ENCODE assay signal across 27 cellular contexts in genomic region chr13:24130134-24130792, GRCh38. TPM values are rescaled to one million over a fixed set of nuclear protein-coding genes. Genes with fewer than 3 reads are reported as not detected.
DNase-seq lines count a peak whose midpoint lies in the region; ATAC-seq, FAIRE-seq and TF ChIP-seq lines count a peak whose summit lies in the region.
"Had no signal": no experiment of that assay in that cellular context is flagged by ENCODE, and none has a peak within 500 bp of the region (broad histone marks: within the 10 kb centered on the region; RNA-seq: fewer than 3 reads in every experiment).

No MANE protein-coding gene starts in this region.

- no peak for TF ChIP-seq POLR2A in suprapubic skin (IDR thresholded peaks at IDR 0.05)

- DNase-seq in activated CD8-positive, alpha-beta memory T cell treated with anti-CD3 and anti-CD28 coated beads, Interleukin-2, amount 10 ng/mL, durations not matched to agents 7 days and 5 days = no peak
- DNase-seq in activated CD8-positive, alpha-beta memory T cell treated with anti-CD3 and anti-CD28 coated beads, Interleukin-2, amount 50 U/mL, for 4 hours = no peak
- no peak for DNase-seq in activated T-helper 1 cell treated with anti-CD3 and anti-CD28 coated beads, Interleukin-12 subunit alpha, Interleukin-12 subunit beta, Interleukin-2, Interleukin-4 antibody, amounts not matched to agents 30 ng/mL and 10 ng/mL and 1 ng/mL, durations not matched to agents 14 hours and 24 hours and 36 hours (ENCODE audit: low spot score)
- DNase-seq in islet precursor cell (peak; percentile 77), small intestine (peak; percentile 84), NCI-H345 (lab: John Stamatoyannopoulos, UW) (no peak), suprapubic skin (ENCODE audit: low spot score in 2 of 2) (no peak), iPS-NIHi7 (ENCODE audit: extremely low spot score) (no peak)
- DNase-seq: activated B cell treated with CpG ODN at 0.5 μM for 24 hours; activated CD4-positive, alpha-beta T cell treated with anti-CD3 and anti-CD28 coated beads, Interleukin-2, amount 50 U/mL, for 4 hours; activated naive CD4-positive, alpha-beta T cell treated with anti-CD3 and anti-CD28 coated beads for 36 hours; BE2C; central memory CD4-positive, alpha-beta T cell; DMS79 treated with DMSO at 0.1 percent for 48 hours; foreskin fibroblast; hippocampal formation; NCI-H1092 treated with DMSO at 0.1 percent for 48 hours; NCI-H2081 treated with DMSO at 0.1 percent for 48 hours; retina; T-helper 9 cell; upper lobe of left lung had no signal

- WGBS in small intestine, 3 donors = 9 to 41% (median 23%) methylated on average over 12 of the region's 12 CpGs
- 44% methylated on average over 12 of the region's 12 CpGs for WGBS in suprapubic skin

- H3K9me3 ChIP-seq in small intestine (ENCODE audit: control insufficient read depth, low read depth) (no peaks in the 10 kb centered on the region), suprapubic skin (no peaks in the 10 kb centered on the region)
- H3K9me3 ChIP-seq: BE2C had no signal

- no peak overlapping the region for H3K4me3 Mint-ChIP-seq in activated CD8-positive, alpha-beta memory T cell treated with anti-CD3 and anti-CD28 coated beads, Interleukin-2, amount 10 ng/mL, durations not matched to agents 7 days and 5 days
- H3K4me3 Mint-ChIP-seq in activated T-helper 1 cell treated with anti-CD3 and anti-CD28 coated beads, Interleukin-12 subunit alpha, Interleukin-12 subunit beta, Interleukin-2, Interleukin-4 antibody, amounts not matched to agents 30 ng/mL and 10 ng/mL and 1 ng/mL, durations not matched to agents 14 hours and 24 hours and 36 hours = peak overlapping the region; percentile 1
- H3K4me3 Mint-ChIP-seq: activated B cell treated with CpG ODN at 0.5 μM for 24 hours; activated naive CD4-positive, alpha-beta T cell treated with anti-CD3 and anti-CD28 coated beads for 36 hours had no signal

- H3K27ac ChIP-seq in small intestine (ENCODE audit: low read depth in 1 of 2, low read length in 1 of 2) (peak overlapping the region in 1 of 2 donors; percentile 3), suprapubic skin (no peak overlapping the region)
- H3K27ac ChIP-seq: RWPE1, upper lobe of left lung had no signal

- no peak for FAIRE-seq in small intestine (lab: Jason Lieb, UNC)
- FAIRE-seq: A204.1, GM12892, islet of Langerhans had no signal

- H3K9me3 Mint-ChIP-seq in activated CD8-positive, alpha-beta memory T cell treated with anti-CD3 and anti-CD28 coated beads, Interleukin-2, amount 10 ng/mL, durations not matched to agents 7 days and 5 days (ENCODE audit: low read depth) = peaks cover 6% of the 10 kb centered on the region
- peaks cover 10% of the 10 kb centered on the region for H3K9me3 Mint-ChIP-seq in activated T-helper 1 cell treated with anti-CD3 and anti-CD28 coated beads, Interleukin-12 subunit alpha, Interleukin-12 subunit beta, Interleukin-2, Interleukin-4 antibody, amounts not matched to agents 30 ng/mL and 10 ng/mL and 1 ng/mL, durations not matched to agents 14 hours and 24 hours and 36 hours

- H3K36me3 Mint-ChIP-seq in activated CD8-positive, alpha-beta memory T cell treated with anti-CD3 and anti-CD28 coated beads, Interleukin-2, amount 10 ng/mL, durations not matched to agents 7 days and 5 days = peaks cover 14% of the 10 kb centered on the region
- H3K36me3 Mint-ChIP-seq in activated T-helper 1 cell treated with anti-CD3 and anti-CD28 coated beads, Interleukin-12 subunit alpha, Interleukin-12 subunit beta, Interleukin-2, Interleukin-4 antibody, amounts not matched to agents 30 ng/mL and 10 ng/mL and 1 ng/mL, durations not matched to agents 14 hours and 24 hours and 36 hours (ENCODE audit: low read depth) = peaks cover 2% of the 10 kb centered on the region

- H3K27ac Mint-ChIP-seq in activated CD8-positive, alpha-beta memory T cell treated with anti-CD3 and anti-CD28 coated beads, Interleukin-2, amount 10 ng/mL, durations not matched to agents 7 days and 5 days = peak overlapping the region; percentile 3
- no peak overlapping the region for H3K27ac Mint-ChIP-seq in activated T-helper 1 cell treated with anti-CD3 and anti-CD28 coated beads, Interleukin-12 subunit alpha, Interleukin-12 subunit beta, Interleukin-2, Interleukin-4 antibody, amounts not matched to agents 30 ng/mL and 10 ng/mL and 1 ng/mL, durations not matched to agents 14 hours and 24 hours and 36 hours
- H3K27ac Mint-ChIP-seq: activated B cell treated with CpG ODN at 0.5 μM for 24 hours; activated naive CD4-positive, alpha-beta T cell treated with anti-CD3 and anti-CD28 coated beads for 36 hours had no signal

- H3K4me1 Mint-ChIP-seq in activated CD8-positive, alpha-beta memory T cell treated with anti-CD3 and anti-CD28 coated beads, Interleukin-2, amount 10 ng/mL, durations not matched to agents 7 days and 5 days = peaks cover 59% of the 10 kb centered on the region
- peaks cover 26% of the 10 kb centered on the region for H3K4me1 Mint-ChIP-seq in activated T-helper 1 cell treated with anti-CD3 and anti-CD28 coated beads, Interleukin-12 subunit alpha, Interleukin-12 subunit beta, Interleukin-2, Interleukin-4 antibody, amounts not matched to agents 30 ng/mL and 10 ng/mL and 1 ng/mL, durations not matched to agents 14 hours and 24 hours and 36 hours (ENCODE audit: low read depth)

- H3K4me1 ChIP-seq in small intestine (ENCODE audit: control insufficient read depth in 2 of 2, insufficient read depth in 1 of 2, low read depth in 1 of 2, low read length in 1 of 2) (peaks cover 3 to 4% of the 10 kb centered on the region in 2 donors), suprapubic skin (no peaks in the 10 kb centered on the region)
- H3K4me1 ChIP-seq: BE2C had no signal

- no peaks in the 10 kb centered on the region for H3K27me3 Mint-ChIP-seq in activated CD8-positive, alpha-beta memory T cell treated with anti-CD3 and anti-CD28 coated beads, Interleukin-2, amount 10 ng/mL, durations not matched to agents 7 days and 5 days
- peaks cover 15% of the 10 kb centered on the region for H3K27me3 Mint-ChIP-seq in activated T-helper 1 cell treated with anti-CD3 and anti-CD28 coated beads, Interleukin-12 subunit alpha, Interleukin-12 subunit beta, Interleukin-2, Interleukin-4 antibody, amounts not matched to agents 30 ng/mL and 10 ng/mL and 1 ng/mL, durations not matched to agents 14 hours and 24 hours and 36 hours (ENCODE audit: insufficient read depth)

- H3K27me3 ChIP-seq in small intestine (ENCODE audit: control insufficient read depth in 2 of 2, insufficient read depth in 2 of 2, low read length in 2 of 2) (no peaks in the 10 kb centered on the region), suprapubic skin (no peaks in the 10 kb centered on the region)
- H3K27me3 ChIP-seq: upper lobe of left lung had no signal

- H3K4me3 ChIP-seq in small intestine (ENCODE audit: low read depth in 1 of 2, low read length in 2 of 2) = no peak overlapping the region
- H3K4me3 ChIP-seq in suprapubic skin = no peak overlapping the region
- H3K4me3 ChIP-seq: lung, upper lobe of left lung had no signal

- intact Hi-C loops in activated T-helper 1 cell treated with anti-CD3 and anti-CD28 coated beads, Interleukin-12 subunit alpha, Interleukin-12 subunit beta, Interleukin-2, Interleukin-4 antibody, amounts not matched to agents 30 ng/mL and 10 ng/mL and 1 ng/mL, durations not matched to agents 14 hours and 24 hours and 36 hours (cut with micrococcal nuclease) = loop anchor here (1.0 kb wide), 1 partner anchor 8 kb away; no protein-coding TSS in a partner anchor

- CTCF ChIA-PET in activated CD8-positive, alpha-beta memory T cell treated with anti-CD3 and anti-CD28 coated beads, Interleukin-2, amount 10 ng/mL, durations not matched to agents 7 days and 5 days (lab: Charles Lee) = interaction anchor here (1.7 kb wide), 1 partner anchor 9 kb away, joined by 8 read pairs; no protein-coding TSS in a partner anchor

- no peak for TF ChIP-seq CTCF in suprapubic skin (IDR thresholded peaks at IDR 0.05)

- peak; percentile 69 for ATAC-seq in activated CD8-positive, alpha-beta memory T cell treated with anti-CD3 and anti-CD28 coated beads, Interleukin-2, amount 10 ng/mL, durations not matched to agents 7 days and 5 days
- ATAC-seq: HCT116 had no signal

- H3K36me3 ChIP-seq in small intestine (ENCODE audit: control insufficient read depth in 2 of 2, insufficient read depth in 2 of 2, low read length in 2 of 2) (no peaks in the 10 kb centered on the region), suprapubic skin (no peaks in the 10 kb centered on the region)
- H3K36me3 ChIP-seq: BE2C, upper lobe of left lung had no signal

- no peak for TF ChIP-seq EP300 in suprapubic skin (IDR thresholded peaks at IDR 0.05)

RNA-seq across cellular contexts. Expression of gene SPATA13, which starts 30.3 kb away (rescaled TPM):
- total RNA-seq in activated CD8-positive, alpha-beta memory T cell treated with anti-CD3 and anti-CD28 coated beads, Interleukin-2, amount 10 ng/mL, durations not matched to agents 7 days and 5 days = 10 to 100 TPM; 51.0 to 57.8 TPM
- total RNA-seq in activated T-helper 1 cell treated with anti-CD3 and anti-CD28 coated beads, Interleukin-12 subunit alpha, Interleukin-12 subunit beta, Interleukin-2, Interleukin-4 antibody, amounts not matched to agents 30 ng/mL and 10 ng/mL and 1 ng/mL, durations not matched to agents 14 hours and 24 hours and 36 hours = 56.2 and 56.3 TPM in 2 replicates
- polyA plus RNA-seq in small intestine = 10 to 100 TPM in 2 of 3 donors, 1 to 10 TPM in 1; 10.0 to 57.0 (median 13.6) TPM
- 10 to 100 TPM; 26.5 to 64.2 (median 31.6) TPM for total RNA-seq in suprapubic skin

Comparison
In these comparisons a context has a peak if more than half of its experiments do, and no peak if none do; other contexts are left out.
1. DNase-seq: peak in islet precursor cell (single experiment) and small intestine (single experiment); none in activated CD8-positive, alpha-beta memory T cell treated with anti-CD3 and anti-CD28 coated beads, Interleukin-2, amount 10 ng/mL, durations not matched to agents 7 days and 5 days (single experiment), activated CD8-positive, alpha-beta memory T cell treated with anti-CD3 and anti-CD28 coated beads, Interleukin-2, amount 50 U/mL, for 4 hours (single experiment), activated T-helper 1 cell treated with anti-CD3 and anti-CD28 coated beads, Interleukin-12 subunit alpha, Interleukin-12 subunit beta, Interleukin-2, Interleukin-4 antibody, amounts not matched to agents 30 ng/mL and 10 ng/mL and 1 ng/mL, durations not matched to agents 14 hours and 24 hours and 36 hours (single experiment), NCI-H345 (single experiment), suprapubic skin (0 of 2) and iPS-NIHi7 (single experiment).